In genomic region chr12:14935031-14935430, GRCh38 we compare ENCODE assay signal across 24 cellular contexts. TPM values are rescaled to one million over a fixed set of nuclear protein-coding genes. Genes with fewer than 3 reads are reported as not detected.
DNase-seq lines count a peak whose midpoint lies in the region; ATAC-seq and TF ChIP-seq lines count a peak whose summit lies in the region.
"Had no signal": no experiment of that assay in that cellular context is flagged by ENCODE, and none has a peak within 500 bp of the region (broad histone marks: within the 10 kb centered on the region; RNA-seq: fewer than 3 reads in every experiment).

No MANE protein-coding gene starts in this region.

- peaks cover 0 to 2% (median 0%) of the 10 kb centered on the region in 7 donors for H3K9me3 Mint-ChIP-seq in CD4-positive, CD25-positive, alpha-beta regulatory T cell
- peaks cover 5% of the 10 kb centered on the region for H3K9me3 Mint-ChIP-seq in nephron progenitor cell
- H3K9me3 Mint-ChIP-seq: activated CD4-positive, alpha-beta T cell treated with anti-CD3 and anti-CD28 coated beads, Interleukin-2, amount 10 ng/mL, durations not matched to agents 24 days and 14 days; HFFc6 had no signal

- H3K4me3 Mint-ChIP-seq in CD4-positive, CD25-positive, alpha-beta regulatory T cell, result no peak overlapping the region
- no peak overlapping the region for H3K4me3 Mint-ChIP-seq in nephron progenitor cell
- H3K4me3 Mint-ChIP-seq: activated CD4-positive, alpha-beta T cell treated with anti-CD3 and anti-CD28 coated beads, Interleukin-2, amount 10 ng/mL, durations not matched to agents 24 days and 14 days; CD4-positive, alpha-beta T cell; HFFc6 had no signal

- no peak for DNase-seq in CD4-positive, CD25-positive, alpha-beta regulatory T cell
- DNase-seq in kidney glomerular epithelial cell (lab: John Stamatoyannopoulos, UW) (peak; percentile 78), nephron progenitor cell (no peak), AG08396 (ENCODE audit: low spot score) (no peak)
- no peak for DNase-seq in stimulated activated CD4-positive, alpha-beta T cell treated with anti-CD3 and anti-CD28 coated beads, Interleukin-2, amount 100 ng/mL, for 24 hours
- DNase-seq: activated CD4-positive, alpha-beta T cell treated with anti-CD3 and anti-CD28 coated beads, Interleukin-2, amount 10 ng/mL, durations not matched to agents 24 days and 14 days; activated CD8-positive, alpha-beta memory T cell treated with anti-CD3 and anti-CD28 coated beads, Interleukin-2, amount 50 U/mL, for 48 hours; activated effector memory CD4-positive, alpha-beta T cell treated with anti-CD3 and anti-CD28 coated beads, Interleukin-2, amount 50 U/mL, for 16 hours; CD4-positive, alpha-beta T cell; erythroblast; gastrocnemius medialis; HFFc6; NCI-H1105; NCI-H2171 treated with DMSO at 0.1 percent for 48 hours; NCI-H526 treated with DMSO at 0.1 percent for 48 hours; SHP77; T-helper 1 cell had no signal

- no peaks in the 10 kb centered on the region for H3K27me3 ChIP-seq in CD4-positive, CD25-positive, alpha-beta regulatory T cell (ENCODE audit: control insufficient read depth, insufficient read depth, low read length)
- H3K27me3 ChIP-seq: gastrocnemius medialis had no signal

- ATAC-seq in CD4-positive, CD25-positive, alpha-beta regulatory T cell (ENCODE audit: low read depth in 2 of 2), result no peak
- ATAC-seq in GM21619 (IDR thresholded peaks at IDR 0.05; ENCODE audit: unreplicated experiment) (no peak), GM21737 (IDR thresholded peaks at IDR 0.05; ENCODE audit: unreplicated experiment) (no peak)
- ATAC-seq: gastrocnemius medialis had no signal

- H3K4me1 Mint-ChIP-seq in CD4-positive, CD25-positive, alpha-beta regulatory T cell, result peaks cover 21 to 52% (median 43%) of the 10 kb centered on the region in 4 donors
- H3K4me1 Mint-ChIP-seq in nephron progenitor cell, result peaks cover 42% of the 10 kb centered on the region

- H3K4me1 ChIP-seq in CD4-positive, CD25-positive, alpha-beta regulatory T cell (ENCODE audit: control insufficient read depth, insufficient read depth, low read length, poor library complexity, severe bottlenecking), result peaks cover 30% of the 10 kb centered on the region

- peak overlapping the region in 2 of 3 donors; percentile 33 to 93 for H3K27ac Mint-ChIP-seq in CD4-positive, CD25-positive, alpha-beta regulatory T cell
- peak overlapping the region; percentile 94 for H3K27ac Mint-ChIP-seq in nephron progenitor cell
- H3K27ac Mint-ChIP-seq: activated CD4-positive, alpha-beta T cell treated with anti-CD3 and anti-CD28 coated beads, Interleukin-2, amount 10 ng/mL, durations not matched to agents 24 days and 14 days; CD4-positive, alpha-beta T cell; HFFc6 had no signal

- peaks cover 66% of the 10 kb centered on the region for H3K36me3 Mint-ChIP-seq in CD4-positive, CD25-positive, alpha-beta regulatory T cell
- H3K36me3 Mint-ChIP-seq in nephron progenitor cell (ENCODE audit: low read depth), result no peaks in the 10 kb centered on the region

- H3K36me3 ChIP-seq in CD4-positive, CD25-positive, alpha-beta regulatory T cell (ENCODE audit: control insufficient read depth, insufficient read depth, low read length), result peaks cover 74% of the 10 kb centered on the region
- H3K36me3 ChIP-seq: gastrocnemius medialis had no signal

- no peak for TF ChIP-seq RAD21 in Ishikawa (IDR thresholded peaks at IDR 0.05; ENCODE audit: low read depth)

- no peak for TF ChIP-seq EP300 in Ishikawa (IDR thresholded peaks at IDR 0.05; ENCODE audit: borderline replicate concordance)

- no peaks in the 10 kb centered on the region for H3K27me3 Mint-ChIP-seq in CD4-positive, CD25-positive, alpha-beta regulatory T cell
- H3K27me3 Mint-ChIP-seq in nephron progenitor cell (ENCODE audit: low read depth, poor library complexity), result no peaks in the 10 kb centered on the region
- H3K27me3 Mint-ChIP-seq: activated CD4-positive, alpha-beta T cell treated with anti-CD3 and anti-CD28 coated beads, Interleukin-2, amount 10 ng/mL, durations not matched to agents 24 days and 14 days; CD4-positive, alpha-beta T cell had no signal

- TF ChIP-seq CTCF in nephron progenitor cell (IDR thresholded peaks at IDR 0.05), result no peak

- H3K27ac ChIP-seq in CD4-positive, CD25-positive, alpha-beta regulatory T cell (ENCODE audit: insufficient read depth, low read length, poor library complexity, severe bottlenecking), result no peak overlapping the region
- H3K27ac ChIP-seq: gastrocnemius medialis had no signal

- H3K9me3 ChIP-seq in CD4-positive, CD25-positive, alpha-beta regulatory T cell (ENCODE audit: control insufficient read depth in 2 of 2, low read length in 2 of 2), result no peaks in the 10 kb centered on the region
- H3K9me3 ChIP-seq: gastrocnemius medialis had no signal

- H3K4me3 ChIP-seq in CD4-positive, CD25-positive, alpha-beta regulatory T cell (ENCODE audit: low read depth, low read length), result no peak overlapping the region
- H3K4me3 ChIP-seq: gastrocnemius medialis had no signal

TF ChIP-seq in Ishikawa, 13 proteins besides CTCF, POLR2A, EP300 and RAD21:
- TF ChIP-seq CEBPB (IDR thresholded peaks at IDR 0.05), result no peak
- TF ChIP-seq MAX (IDR thresholded peaks at IDR 0.05), result no peak
- TF ChIP-seq CREB1 (IDR thresholded peaks at IDR 0.05; ENCODE audit: low read depth), result no peak
- no peak for TF ChIP-seq TAF1 (IDR thresholded peaks at IDR 0.05; ENCODE audit: low read depth)
- TF ChIP-seq REST (IDR thresholded peaks at IDR 0.05; ENCODE audit: low read depth), result no peak
- no peak for TF ChIP-seq FOXM1 (IDR thresholded peaks at IDR 0.05; ENCODE audit: borderline replicate concordance, low read depth)
- TF ChIP-seq TEAD4 (IDR thresholded peaks at IDR 0.05), result 0 out of 2 replicates have a peak, but pooled peaks have one; percentile 14

RNA-seq across cellular contexts. Expression of gene ERP27, which starts 3.3 kb away (rescaled TPM):
- total RNA-seq in CD4-positive, CD25-positive, alpha-beta regulatory T cell, result 25.4 TPM
- 1 to 10 TPM; 5.3 to 8.0 (median 6.2) TPM for polyA plus RNA-seq in CD4-positive, CD25-positive, alpha-beta regulatory T cell
- total RNA-seq: HFFc6 had no signal

RNA-seq across cellular contexts. Expression of gene ARHGDIB, which starts 26.4 kb away (rescaled TPM):
- total RNA-seq in CD4-positive, CD25-positive, alpha-beta regulatory T cell, result 1,263 TPM
- polyA plus RNA-seq in CD4-positive, CD25-positive, alpha-beta regulatory T cell, result 1,000 to 10,000 TPM; 3,550 to 4,641 (median 3,982) TPM

RNA-seq across cellular contexts. Expression of gene PDE6H, which starts 37.8 kb away (rescaled TPM):
- total RNA-seq in CD4-positive, CD25-positive, alpha-beta regulatory T cell, result not detected
- not detected for polyA plus RNA-seq in CD4-positive, CD25-positive, alpha-beta regulatory T cell
- total RNA-seq: activated CD4-positive, alpha-beta T cell treated with anti-CD3 and anti-CD28 coated beads, Interleukin-2, amount 10 ng/mL, durations not matched to agents 24 days and 14 days; cardiac septum; CD4-positive, alpha-beta T cell; gastrocnemius medialis; HFFc6; liver; OCI-LY7; posterior vena cava had no signal
- polyA plus RNA-seq: liver had no signal

RNA-seq across cellular contexts. Expression of gene MGP, which starts 49.4 kb away (rescaled TPM):
- 2.6 TPM for total RNA-seq in CD4-positive, CD25-positive, alpha-beta regulatory T cell
- under 1 TPM in 2 of 4 donors, not detected in 2; 0.59 to 0.64 TPM for polyA plus RNA-seq in CD4-positive, CD25-positive, alpha-beta regulatory T cell
- total RNA-seq: activated CD4-positive, alpha-beta T cell treated with anti-CD3 and anti-CD28 coated beads, Interleukin-2, amount 10 ng/mL, durations not matched to agents 24 days and 14 days; OCI-LY7 had no signal
